Comparison of ENCODE assay signal across 21 cellular contexts in the genomic region with DNA sequence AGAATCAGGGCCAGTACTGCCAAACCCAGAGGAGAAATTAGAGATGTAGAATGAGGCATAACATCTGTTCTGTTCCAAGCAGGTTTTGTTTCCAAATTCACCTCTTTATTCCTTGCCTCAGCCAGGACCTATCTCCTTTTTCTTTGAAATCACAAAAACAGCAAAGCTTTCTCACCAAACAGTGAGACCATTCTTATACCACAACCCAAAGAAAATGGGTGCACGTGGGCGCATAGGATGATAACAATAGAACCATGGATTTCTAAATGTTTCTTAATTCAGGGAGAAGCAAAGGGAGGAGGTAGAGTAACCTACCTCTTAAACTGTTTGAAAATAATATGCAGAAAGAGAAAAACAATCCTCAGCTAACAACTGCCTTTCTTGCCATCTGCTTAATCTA.
A peak's percentile ranks its signal among the peaks of the same experiment; 100 is the strongest.
DNase-seq lines count a peak whose midpoint lies in the region; ATAC-seq and TF ChIP-seq lines count a peak whose summit lies in the region.
"Had no signal": no experiment of that assay in that cellular context is flagged by ENCODE, and none has a peak within 500 bp of the region (broad histone marks: within the 10 kb centered on the region; RNA-seq: fewer than 3 reads in every experiment).

No MANE protein-coding gene starts in this region.

- no peaks in the 10 kb centered on the region for H3K9me2 ChIP-seq in GM23338 (ENCODE audit: insufficient read depth)

- H3K79me2 ChIP-seq in GM23338 (replicated peaks; ENCODE audit: insufficient read depth), result no peaks in the 10 kb centered on the region

- no peak overlapping the region for H3K4me3 Mint-ChIP-seq in GM23338
- H3K4me3 Mint-ChIP-seq: CD14-positive monocyte; CD4-positive, alpha-beta memory T cell; CD4-positive, CD25-positive, alpha-beta regulatory T cell; CD8-positive, alpha-beta memory T cell had no signal

- H3K36me3 ChIP-seq in GM23338 (ENCODE audit: insufficient read depth), result no peaks in the 10 kb centered on the region
- H3K36me3 ChIP-seq: BE2C, BLaER1 had no signal

- no peak overlapping the region for H3K4me3 ChIP-seq in GM23338
- H3K4me3 ChIP-seq: BLaER1 had no signal

- H3K27ac Mint-ChIP-seq in GM23338, result no peak overlapping the region
- H3K27ac Mint-ChIP-seq: CD14-positive monocyte; CD4-positive, alpha-beta memory T cell; CD4-positive, CD25-positive, alpha-beta regulatory T cell; CD8-positive, alpha-beta memory T cell had no signal

- no peaks in the 10 kb centered on the region for H3K27me3 Mint-ChIP-seq in GM23338 (ENCODE audit: insufficient read depth, low read depth, poor library complexity)
- H3K27me3 Mint-ChIP-seq: CD4-positive, CD25-positive, alpha-beta regulatory T cell had no signal

- no peaks in the 10 kb centered on the region for H3K9me3 Mint-ChIP-seq in GM23338
- H3K9me3 Mint-ChIP-seq: CD14-positive monocyte; CD8-positive, alpha-beta memory T cell had no signal

- H3F3A ChIP-seq in GM23338 (replicated peaks; ENCODE audit: low read depth), result no peaks in the 10 kb centered on the region

- H2AFZ ChIP-seq in GM23338, result peak overlapping the region; percentile 82

- peaks cover 23% of the 10 kb centered on the region for H3K4me1 Mint-ChIP-seq in GM23338
- H3K4me1 Mint-ChIP-seq: CD14-positive monocyte; CD4-positive, alpha-beta memory T cell; CD4-positive, CD25-positive, alpha-beta regulatory T cell; CD8-positive, alpha-beta memory T cell had no signal

- no peak overlapping the region for H3K4me2 ChIP-seq in GM23338
- H3K4me2 ChIP-seq: BLaER1 had no signal

- DNase-seq in GM23338 (ENCODE audit: low spot score) (no peak), inferior parietal cortex (ENCODE audit: extremely low spot score) (peak; percentile 42), superior temporal gyrus (ENCODE audit: extremely low spot score) (peak; percentile 58), NCI-H446 treated with DMSO at 0.1 percent for 48 hours (lab: John Stamatoyannopoulos, UW) (no peak)
- DNase-seq: 8988T; ACHN; BE2C; C1 segment of cervical spinal cord; Caco-2; Calu3; CD4-positive, alpha-beta memory T cell; CD4-positive, CD25-positive, alpha-beta regulatory T cell; CD8-positive, alpha-beta memory T cell; DMS79 treated with DMSO at 0.1 percent for 48 hours; GF-D8 had no signal

- H3K4me1 ChIP-seq in GM23338 (ENCODE audit: insufficient read depth), result peaks cover 21% of the 10 kb centered on the region
- H3K4me1 ChIP-seq: BE2C, BLaER1, Caco-2 had no signal

- no peaks in the 10 kb centered on the region for H3K27me3 ChIP-seq in GM23338 (ENCODE audit: insufficient read depth)
- H3K27me3 ChIP-seq: BE2C, BLaER1 had no signal

- H4K20me1 ChIP-seq in GM23338 (replicated peaks; ENCODE audit: insufficient read depth), result no peaks in the 10 kb centered on the region
- H4K20me1 ChIP-seq: BLaER1 had no signal

- ATAC-seq in GM23338 (no peak), HG03095 (IDR thresholded peaks at IDR 0.05; ENCODE audit: unreplicated experiment) (no peak), GM21576 (IDR thresholded peaks at IDR 0.05; ENCODE audit: unreplicated experiment) (no peak), HG03442 (IDR thresholded peaks at IDR 0.05; ENCODE audit: unreplicated experiment) (no peak)

- no peak overlapping the region for H3K27ac ChIP-seq in GM23338 (ENCODE audit: low read depth)
- H3K27ac ChIP-seq in angular gyrus (ENCODE audit: low read depth, low read length), result peak overlapping the region; percentile 33
- H3K27ac ChIP-seq: BLaER1 had no signal

- no peaks in the 10 kb centered on the region for H3K36me3 Mint-ChIP-seq in GM23338 (ENCODE audit: low read depth)
- H3K36me3 Mint-ChIP-seq: CD14-positive monocyte; CD4-positive, alpha-beta memory T cell; CD4-positive, CD25-positive, alpha-beta regulatory T cell; CD8-positive, alpha-beta memory T cell had no signal

- TF ChIP-seq CTCF in GM23338 (conservative IDR thresholded peaks at IDR 0.05; ENCODE audit: low read depth in 2 of 2), result no peak

TF ChIP-seq in GM23338, 12 proteins besides CTCF, POLR2A, EP300 and RAD21:
- TF ChIP-seq CREB1 (CRISPR knock-in tag; IDR thresholded peaks at IDR 0.05; ENCODE audit: low read depth), result no peak
- TF ChIP-seq ZNF331 (CRISPR knock-in tag; IDR thresholded peaks at IDR 0.05; ENCODE audit: low read depth), result no peak
- no peak for TF ChIP-seq EZH2phosphoT487 (IDR thresholded peaks at IDR 0.05; ENCODE audit: unreplicated experiment)
- TF ChIP-seq POLR2AphosphoS5 (IDR thresholded peaks at IDR 0.05; ENCODE audit: low read depth), result no peak
- TF ChIP-seq, protein P1, sequence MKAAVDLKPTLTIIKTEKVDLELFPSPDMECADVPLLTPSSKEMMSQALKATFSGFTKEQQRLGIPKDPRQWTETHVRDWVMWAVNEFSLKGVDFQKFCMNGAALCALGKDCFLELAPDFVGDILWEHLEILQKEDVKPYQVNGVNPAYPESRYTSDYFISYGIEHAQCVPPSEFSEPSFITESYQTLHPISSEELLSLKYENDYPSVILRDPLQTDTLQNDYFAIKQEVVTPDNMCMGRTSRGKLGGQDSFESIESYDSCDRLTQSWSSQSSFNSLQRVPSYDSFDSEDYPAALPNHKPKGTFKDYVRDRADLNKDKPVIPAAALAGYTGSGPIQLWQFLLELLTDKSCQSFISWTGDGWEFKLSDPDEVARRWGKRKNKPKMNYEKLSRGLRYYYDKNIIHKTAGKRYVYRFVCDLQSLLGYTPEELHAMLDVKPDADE (IDR thresholded peaks at IDR 0.05), result no peak
- no peak for TF ChIP-seq EZH2 (IDR thresholded peaks at IDR 0.05; ENCODE audit: low read depth, unreplicated experiment)
- TF ChIP-seq JUNB (IDR thresholded peaks at IDR 0.05; ENCODE audit: unreplicated experiment), result no peak

Comparison
In these comparisons a context has a peak if more than half of its experiments do, and no peak if none do; other contexts are left out.
1. DNase-seq: peak in inferior parietal cortex (single experiment) and superior temporal gyrus (single experiment); none in GM23338 (single experiment) and NCI-H446 treated with DMSO at 0.1 percent for 48 hours (single experiment).